8 cellular contexts compared by ENCODE assay signal in the genomic region with DNA sequence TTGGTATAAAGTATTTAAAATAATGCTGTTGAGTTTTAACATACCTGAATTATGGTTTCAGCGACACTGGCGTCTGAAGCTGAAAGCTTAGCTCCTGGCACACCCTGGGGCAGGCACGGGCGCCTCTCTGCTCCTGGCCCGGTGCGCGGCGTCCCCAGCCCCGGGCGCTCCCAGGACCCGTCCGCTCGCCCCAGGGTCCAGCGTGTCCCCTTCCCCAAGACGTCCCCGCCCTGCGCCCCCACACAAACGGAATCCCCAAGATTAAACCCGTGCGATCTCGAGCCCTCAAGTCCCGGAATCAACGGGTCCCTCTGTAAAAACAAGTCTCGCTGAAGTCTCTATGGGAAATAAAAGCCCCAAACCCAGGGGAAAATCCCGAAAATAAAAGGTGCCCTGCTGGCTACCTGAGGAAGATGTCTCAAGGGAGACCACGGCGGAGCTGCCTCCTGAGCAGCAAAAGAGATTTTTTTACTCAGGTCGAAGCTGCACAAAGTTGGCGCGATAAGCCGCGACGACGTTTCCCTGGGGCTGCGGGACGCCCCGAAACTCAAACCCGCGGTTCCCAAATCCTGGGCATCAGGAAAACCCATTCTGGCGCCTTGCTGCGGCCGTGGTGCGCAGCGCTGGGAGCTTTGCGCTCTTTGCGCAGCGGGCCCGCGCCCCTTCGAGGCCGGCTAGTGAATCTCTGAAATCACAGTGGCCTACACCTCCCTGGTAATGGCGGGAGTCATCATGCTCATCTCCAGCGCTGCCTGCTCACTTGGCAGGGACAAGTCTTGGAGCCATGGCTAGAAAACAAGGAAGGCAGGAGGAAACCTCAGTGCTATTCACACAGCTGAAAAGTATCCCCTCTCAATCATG. TPM values are rescaled to one million over a fixed set of nuclear protein-coding genes. Genes with fewer than 3 reads are reported as not detected.
DNase-seq lines count a peak whose midpoint lies in the region; ATAC-seq, FAIRE-seq and TF ChIP-seq lines count a peak whose summit lies in the region.

No MANE protein-coding gene starts in this region.

- DNase-seq in GM20000 (ENCODE audit: low spot score) = peak; percentile 42
- DNase-seq in activated T-cell treated with anti-CD3 and anti-CD28 coated beads, Interleukin-2, amount 50 U/mL, for 48 hours = peak; percentile 34 to 42
- DNase-seq in keratinocyte (ENCODE audit: low read depth, low spot score) = no peak
- no peak for DNase-seq in AG08396 (ENCODE audit: low spot score)
- DNase-seq in GOT3 (lab: John Stamatoyannopoulos, UW) = no peak

- peak; percentile 11 for TF ChIP-seq CTCF in GM20000 (IDR thresholded peaks at IDR 0.05; ENCODE audit: extremely low read depth, missing control alignments)
- no peak for TF ChIP-seq CTCF in keratinocyte (optimal IDR thresholded peaks at IDR 0.05 in 1 of 3, IDR thresholded peaks at IDR 0.05 in 1 of 3, conservative IDR thresholded peaks at IDR 0.05 in 1 of 3; ENCODE audit: extremely low read depth in 1 of 3, insufficient read depth in 2 of 3, low read length in 3 of 3)

- H3K36me3 ChIP-seq in BLaER1 (no peaks in the 10 kb centered on the region), keratinocyte (ENCODE audit: control insufficient read depth in 2 of 2, extremely low read depth in 1 of 2, insufficient read depth in 2 of 2, low read length in 2 of 2) (no peaks in the 10 kb centered on the region)

- no peaks in the 10 kb centered on the region for H3K9me1 ChIP-seq in keratinocyte (ENCODE audit: control insufficient read depth, extremely low read depth, insufficient read depth, low read length)

- H3K9me3 ChIP-seq in BLaER1 (peaks cover 8% of the 10 kb centered on the region), keratinocyte (ENCODE audit: control insufficient read depth, low read depth, low read length) (no peaks in the 10 kb centered on the region)

- H4K20me1 ChIP-seq in BLaER1 = no peaks in the 10 kb centered on the region
- no peaks in the 10 kb centered on the region for H4K20me1 ChIP-seq in keratinocyte (ENCODE audit: control insufficient read depth, extremely low read depth, insufficient read depth, low read length)

- dilution Hi-C loops in keratinocyte (cut with MboI; ENCODE audit: extremely low pct_ligation_motif_present, low sequenced_read_pairs) = no loop called here

- H3K4me1 ChIP-seq in BLaER1 (peaks cover 24% of the 10 kb centered on the region), keratinocyte (ENCODE audit: control insufficient read depth, extremely low read depth, insufficient read depth, low read length) (no peaks in the 10 kb centered on the region)

- H2AFZ ChIP-seq in keratinocyte (ENCODE audit: control insufficient read depth, low read length) = no peak overlapping the region

- peak overlapping the region; percentile 38 for H3K4me2 ChIP-seq in BLaER1
- H3K4me2 ChIP-seq in keratinocyte (ENCODE audit: control insufficient read depth, extremely low read depth, insufficient read depth, low read depth, low read length) = peak overlapping the region; percentile 66

- peaks cover 67% of the 10 kb centered on the region for H3K27me3 Mint-ChIP-seq in stimulated activated naive CD8-positive, alpha-beta T cell treated with anti-CD3 and anti-CD28 coated beads, Interleukin-15, Interleukin-2, amounts not matched to agents 100 ng/mL and 50 ng/mL, for 24 hours

- no peaks in the 10 kb centered on the region for H3K36me3 Mint-ChIP-seq in stimulated activated naive CD8-positive, alpha-beta T cell treated with anti-CD3 and anti-CD28 coated beads, Interleukin-15, Interleukin-2, amounts not matched to agents 100 ng/mL and 50 ng/mL, for 24 hours (ENCODE audit: low read depth)

- no peak overlapping the region for H3K27ac Mint-ChIP-seq in stimulated activated naive CD8-positive, alpha-beta T cell treated with anti-CD3 and anti-CD28 coated beads, Interleukin-15, Interleukin-2, amounts not matched to agents 100 ng/mL and 50 ng/mL, for 24 hours

- H3K9me3 Mint-ChIP-seq in stimulated activated naive CD8-positive, alpha-beta T cell treated with anti-CD3 and anti-CD28 coated beads, Interleukin-15, Interleukin-2, amounts not matched to agents 100 ng/mL and 50 ng/mL, for 24 hours = no peaks in the 10 kb centered on the region

- ATAC-seq in GM18867 (IDR thresholded peaks at IDR 0.05; ENCODE audit: unreplicated experiment) = no peak

- H3K9ac ChIP-seq in BLaER1 (no peak overlapping the region), keratinocyte (ENCODE audit: control insufficient read depth, extremely low read depth, insufficient read depth, low read length) (no peak overlapping the region)

- H3K27ac ChIP-seq in BLaER1 = no peak overlapping the region
- no peak overlapping the region for H3K27ac ChIP-seq in keratinocyte (ENCODE audit: control insufficient read depth, insufficient read depth, low read length)

- H3K79me2 ChIP-seq in keratinocyte (ENCODE audit: control insufficient read depth, insufficient read depth, low read length) = no peaks in the 10 kb centered on the region

- H3K4me3 ChIP-seq in BLaER1 = no peak overlapping the region
- H3K4me3 ChIP-seq in keratinocyte (ENCODE audit: control insufficient read depth in 2 of 3, extremely low read depth in 1 of 3, insufficient read depth in 2 of 3, low read depth in 1 of 3, low read length in 3 of 3) = peak overlapping the region in 2 of 3 experiments; percentile 12 to 46

- H3K4me3 Mint-ChIP-seq in stimulated activated naive CD8-positive, alpha-beta T cell treated with anti-CD3 and anti-CD28 coated beads, Interleukin-15, Interleukin-2, amounts not matched to agents 100 ng/mL and 50 ng/mL, for 24 hours = peak overlapping the region; percentile 59

- no peak for FAIRE-seq in keratinocyte (lab: Jason Lieb, UNC)

- H3K4me1 Mint-ChIP-seq in stimulated activated naive CD8-positive, alpha-beta T cell treated with anti-CD3 and anti-CD28 coated beads, Interleukin-15, Interleukin-2, amounts not matched to agents 100 ng/mL and 50 ng/mL, for 24 hours (ENCODE audit: low read depth) = peaks cover 5% of the 10 kb centered on the region

- H3K27me3 ChIP-seq in BLaER1 (no peaks in the 10 kb centered on the region), keratinocyte (ENCODE audit: control insufficient read depth, extremely low read depth, insufficient read depth, low read length) (peaks cover 40% of the 10 kb centered on the region)

RNA-seq across cellular contexts. Expression of a gene that starts 6.3 kb away (rescaled TPM):
- polyA plus RNA-seq in keratinocyte = not detected in 3 replicates
- polyA plus RNA-seq in keratinocyte (2011; ENCODE audit: low read depth) = not detected
- polyA plus RNA-seq in keratinocyte (2011; cell fraction: cytosol; rRNA removed) = not detected in 2 replicates
- polyA plus RNA-seq in keratinocyte (2011; cell fraction: nucleus; rRNA removed) = not detected in 2 replicates
- not detected in 2 replicates for polyA plus RNA-seq in keratinocyte (2012; ENCODE audit: low replicate concordance)
- not detected in 3 replicates for polyA minus RNA-seq in keratinocyte
- polyA minus RNA-seq in keratinocyte (2011; cell fraction: cytosol; rRNA and poly(A)+ RNA removed) = not detected
- not detected in 2 replicates for polyA minus RNA-seq in keratinocyte (2011; cell fraction: nucleus; rRNA and poly(A)+ RNA removed)

RNA-seq across cellular contexts. Expression of a gene that starts 17.4 kb away (rescaled TPM):
- not detected in 3 replicates for polyA plus RNA-seq in keratinocyte
- polyA plus RNA-seq in keratinocyte (2011; ENCODE audit: low read depth) = not detected
- polyA plus RNA-seq in keratinocyte (2011; cell fraction: cytosol; rRNA removed) = not detected in 2 replicates
- polyA plus RNA-seq in keratinocyte (2011; cell fraction: nucleus; rRNA removed) = not detected in 2 replicates
- polyA plus RNA-seq in keratinocyte (2012; ENCODE audit: low replicate concordance) = not detected in 2 replicates
- polyA minus RNA-seq in keratinocyte = not detected in 3 replicates
- not detected for polyA minus RNA-seq in keratinocyte (2011; cell fraction: cytosol; rRNA and poly(A)+ RNA removed)
- polyA minus RNA-seq in keratinocyte (2011; cell fraction: nucleus; rRNA and poly(A)+ RNA removed) = not detected in 2 replicates

RNA-seq across cellular contexts. Expression of a gene that starts 34.8 kb away (rescaled TPM):
- polyA plus RNA-seq in keratinocyte = not detected in 3 replicates
- not detected for polyA plus RNA-seq in keratinocyte (2011; ENCODE audit: low read depth)
- polyA plus RNA-seq in keratinocyte (2011; cell fraction: cytosol; rRNA removed) = not detected in 2 replicates
- not detected in 2 replicates for polyA plus RNA-seq in keratinocyte (2011; cell fraction: nucleus; rRNA removed)
- polyA plus RNA-seq in keratinocyte (2012; ENCODE audit: low replicate concordance) = not detected in 2 replicates
- polyA minus RNA-seq in keratinocyte = not detected in 3 replicates
- not detected for polyA minus RNA-seq in keratinocyte (2011; cell fraction: cytosol; rRNA and poly(A)+ RNA removed)
- polyA minus RNA-seq in keratinocyte (2011; cell fraction: nucleus; rRNA and poly(A)+ RNA removed) = not detected in 2 replicates

RNA-seq across cellular contexts. Expression of a gene that starts 37.6 kb away (rescaled TPM):
- polyA plus RNA-seq in keratinocyte = not detected in 3 replicates
- polyA plus RNA-seq in keratinocyte (2011; ENCODE audit: low read depth) = not detected
- polyA plus RNA-seq in keratinocyte (2011; cell fraction: cytosol; rRNA removed) = not detected in 2 replicates
- not detected in 2 replicates for polyA plus RNA-seq in keratinocyte (2011; cell fraction: nucleus; rRNA removed)
- 0.82 TPM in 1 of 2 replicates, not detected in the other for polyA plus RNA-seq in keratinocyte (2012; ENCODE audit: low replicate concordance)
- polyA minus RNA-seq in keratinocyte = not detected in 3 replicates
- not detected for polyA minus RNA-seq in keratinocyte (2011; cell fraction: cytosol; rRNA and poly(A)+ RNA removed)
- not detected in 2 replicates for polyA minus RNA-seq in keratinocyte (2011; cell fraction: nucleus; rRNA and poly(A)+ RNA removed)

RNA-seq across cellular contexts. Expression of a gene that starts 51.9 kb away (rescaled TPM):
- not detected in 3 replicates for polyA plus RNA-seq in keratinocyte
- not detected for polyA plus RNA-seq in keratinocyte (2011; ENCODE audit: low read depth)
- polyA plus RNA-seq in keratinocyte (2011; cell fraction: cytosol; rRNA removed) = not detected in 2 replicates
- not detected in 2 replicates for polyA plus RNA-seq in keratinocyte (2011; cell fraction: nucleus; rRNA removed)
- not detected in 2 replicates for polyA plus RNA-seq in keratinocyte (2012; ENCODE audit: low replicate concordance)
- polyA minus RNA-seq in keratinocyte = not detected in 3 replicates
- not detected for polyA minus RNA-seq in keratinocyte (2011; cell fraction: cytosol; rRNA and poly(A)+ RNA removed)
- polyA minus RNA-seq in keratinocyte (2011; cell fraction: nucleus; rRNA and poly(A)+ RNA removed) = not detected in 2 replicates

Comparison
In these comparisons a context has a peak if more than half of its experiments do, and no peak if none do; other contexts are left out.
1. DNase-seq: peak in GM20000 (single experiment) and activated T-cell treated with anti-CD3 and anti-CD28 coated beads, Interleukin-2, amount 50 U/mL, for 48 hours (2 of 2); none in keratinocyte (single experiment), AG08396 (single experiment) and GOT3 (single experiment).